1 cellular context compared by ENCODE assay signal in genomic region chr5:158451203-158451982, GRCh38.
TF ChIP-seq lines count a peak whose summit lies in the region.

No MANE protein-coding gene starts in this region.

TF ChIP-seq in SK-N-SH treated with all-trans-retinoic acid at 6 μM for 48 hours, 23 proteins besides CTCF, POLR2A, EP300 and RAD21 (continued from another document):
- TF ChIP-seq PPARA (CRISPR knock-in tag; IDR thresholded peaks at IDR 0.05; ENCODE audit: borderline replicate concordance) (no peak), GLIS3 (CRISPR knock-in tag; IDR thresholded peaks at IDR 0.05) (peak; percentile 82; the same call in 1 of the 2 replicates), ZNF565 (CRISPR knock-in tag; conservative IDR thresholded peaks at IDR 0.05; ENCODE audit: low read depth) (no peak), CREB5 (CRISPR knock-in tag; IDR thresholded peaks at IDR 0.05; ENCODE audit: low read depth) (peak; percentile 97), TCF4 (CRISPR knock-in tag; IDR thresholded peaks at IDR 0.05; ENCODE audit: borderline replicate concordance) (peak; percentile 69), ISL1 (CRISPR knock-in tag; IDR thresholded peaks at IDR 0.05) (peak; percentile 97), ESRRG (CRISPR knock-in tag; IDR thresholded peaks at IDR 0.05) (peak; percentile 70; the same call in 1 of the 2 replicates), ARNTL (CRISPR knock-in tag; IDR thresholded peaks at IDR 0.05; ENCODE audit: borderline replicate concordance, low read depth) (no peak), ZC3H10 (CRISPR knock-in tag; IDR thresholded peaks at IDR 0.05) (no peak)
